19 cellular contexts compared by ENCODE assay signal in genomic region chr4:8160572-8160971, GRCh38. TPM values are rescaled to one million over a fixed set of nuclear protein-coding genes. Genes with fewer than 3 reads are reported as not detected.
DNase-seq lines count a peak whose midpoint lies in the region; ATAC-seq and TF ChIP-seq lines count a peak whose summit lies in the region.
"Had no signal": no experiment of that assay in that cellular context is flagged by ENCODE, and none has a peak within 500 bp of the region (broad histone marks: within the 10 kb centered on the region; RNA-seq: fewer than 3 reads in every experiment).

No MANE protein-coding gene starts in this region.

- H3K9me3 ChIP-seq in right atrium auricular region (no peaks in the 10 kb centered on the region), GM23248 (ENCODE audit: low read depth) (no peaks in the 10 kb centered on the region), mucosa of descending colon (no peaks in the 10 kb centered on the region)
- H3K9me3 ChIP-seq: left ventricle myocardium inferior, MG63 had no signal

- H3K9me3 Mint-ChIP-seq in activated B cell treated with CpG ODN at 0.5 μM for 24 hours, result no peaks in the 10 kb centered on the region
- H3K9me3 Mint-ChIP-seq: activated T-cell treated with anti-CD3 and anti-CD28 coated beads, Interleukin-2, amount 50 U/mL, for 24 hours; HFFc6 had no signal

- no peak for ATAC-seq in left ventricle myocardium superior
- ATAC-seq in activated B cell treated with CpG ODN at 0.5 μM for 24 hours (ENCODE audit: low read depth), result no peak
- ATAC-seq in mucosa of descending colon, result no peak
- ATAC-seq: right cardiac atrium had no signal

- in situ Hi-C loops in GM23248 (cut with MboI), result no loop called here

- POLR2A ChIA-PET in activated B cell treated with CpG ODN at 0.5 μM for 24 hours (lab: Charles Lee), result no interaction called here

- H3K36me3 Mint-ChIP-seq in activated B cell treated with CpG ODN at 0.5 μM for 24 hours (ENCODE audit: low read depth), result peaks cover 3% of the 10 kb centered on the region

- no peaks in the 10 kb centered on the region for H3K79me2 ChIP-seq in GM23248 (ENCODE audit: insufficient read depth)

- H3K4me3 ChIP-seq in right atrium auricular region, result no peak overlapping the region
- no peak overlapping the region for H3K4me3 ChIP-seq in GM23248
- no peak overlapping the region for H3K4me3 ChIP-seq in mucosa of descending colon
- H3K4me3 ChIP-seq: MG63 had no signal

- H3K4me2 ChIP-seq in GM23248 (ENCODE audit: unreplicated experiment), result no peak overlapping the region

- no peaks in the 10 kb centered on the region for H3F3A ChIP-seq in GM23248 (ENCODE audit: insufficient read depth)

- H3K27ac Mint-ChIP-seq in activated B cell treated with CpG ODN at 0.5 μM for 24 hours, result no peak overlapping the region
- H3K27ac Mint-ChIP-seq: activated T-cell treated with anti-CD3 and anti-CD28 coated beads, Interleukin-2, amount 50 U/mL, for 24 hours; HFFc6 had no signal

- intact Hi-C loops in left ventricle myocardium superior (cut with micrococcal nuclease), result no loop called here
- intact Hi-C loops in activated B cell treated with CpG ODN at 0.5 μM for 24 hours (cut with micrococcal nuclease), result no loop called here
- intact Hi-C loops in mucosa of descending colon (cut with DNase I, micrococcal nuclease), result no loop called here

- H4K20me1 ChIP-seq in GM23248 (ENCODE audit: insufficient read depth), result no peaks in the 10 kb centered on the region

- TF ChIP-seq CTCF in right atrium auricular region (IDR thresholded peaks at IDR 0.05) (no peak), activated B cell treated with CpG ODN at 0.5 μM for 24 hours (IDR thresholded peaks at IDR 0.05) (no peak), mucosa of descending colon (IDR thresholded peaks at IDR 0.05) (no peak)

- H3K36me3 ChIP-seq in right atrium auricular region, result no peaks in the 10 kb centered on the region
- no peaks in the 10 kb centered on the region for H3K36me3 ChIP-seq in GM23248 (ENCODE audit: low read depth)
- no peaks in the 10 kb centered on the region for H3K36me3 ChIP-seq in mucosa of descending colon (ENCODE audit: low read depth)
- H3K36me3 ChIP-seq: left ventricle myocardium inferior, MG63 had no signal

- H3K9ac ChIP-seq in GM23248, result no peak overlapping the region

- no peak overlapping the region for H3K27ac ChIP-seq in right atrium auricular region
- H3K27ac ChIP-seq in GM23248, result no peak overlapping the region
- H3K27ac ChIP-seq: left ventricle myocardium inferior had no signal

- CTCF ChIA-PET in activated B cell treated with CpG ODN at 0.5 μM for 24 hours (lab: Charles Lee), result no interaction called here

- 68 to 76% methylated on average over 3 of the region's 3 CpGs for WGBS in GM23248 (ENCODE audit: low coverage in 1 of 2, low lambda C conversion rate in 2 of 2, missing lambda C conversion rate in 2 of 2), 2 experiments

- no peak overlapping the region for H2AFZ ChIP-seq in GM23248

- DNase-seq in left ventricle myocardium superior (peak; percentile 7), right atrium auricular region (ENCODE audit: low spot score) (no peak), activated B cell treated with CpG ODN at 0.5 μM for 24 hours (no peak), mucosa of gallbladder (ENCODE audit: low spot score) (peak; percentile 34), GM23248 (no peak), mucosa of descending colon (no peak), nucleus accumbens (lab: John Stamatoyannopoulos, UW) (no peak)
- DNase-seq in stimulated activated CD8-positive, alpha-beta memory T cell treated with anti-CD3 and anti-CD28 coated beads, Interleukin-4, amount 100 ng/mL, for 48 hours, result no peak
- DNase-seq: activated CD4-positive, alpha-beta T cell treated with anti-CD3 and anti-CD28 coated beads for 48 hours; activated T-cell treated with anti-CD3 and anti-CD28 coated beads, Interleukin-2, amount 50 U/mL, for 24 hours; amygdala; foreskin melanocyte; HFFc6; left ventricle myocardium inferior; MG63; NCI-H187 treated with DMSO at 0.1 percent for 48 hours; NCI-H510A; SHP77 treated with DMSO at 0.1 percent for 48 hours had no signal

- peak overlapping the region; percentile 48 for H3K4me3 Mint-ChIP-seq in activated B cell treated with CpG ODN at 0.5 μM for 24 hours

- peaks cover 68% of the 10 kb centered on the region for H3K4me1 Mint-ChIP-seq in activated B cell treated with CpG ODN at 0.5 μM for 24 hours

- peaks cover 6% of the 10 kb centered on the region for H3K27me3 Mint-ChIP-seq in activated B cell treated with CpG ODN at 0.5 μM for 24 hours

- H3K27me3 ChIP-seq in right atrium auricular region, result no peaks in the 10 kb centered on the region
- peaks cover 19% of the 10 kb centered on the region for H3K27me3 ChIP-seq in GM23248 (replicated peaks; ENCODE audit: insufficient read depth)

- no peaks in the 10 kb centered on the region for H3K9me2 ChIP-seq in GM23248 (ENCODE audit: insufficient read depth)

- H3K4me1 ChIP-seq in right atrium auricular region (peaks cover 0 to 38% of the 10 kb centered on the region in 2 donors), GM23248 (ENCODE audit: insufficient read depth) (no peaks in the 10 kb centered on the region), mucosa of descending colon (ENCODE audit: low read depth) (peaks cover 9% of the 10 kb centered on the region)

RNA-seq across cellular contexts. Expression of gene ABLIM2, which starts 2.0 kb away (rescaled TPM):
- total RNA-seq in left ventricle myocardium superior (28.3 TPM), right atrium auricular region (10 to 100 TPM in 1 of 2 donors, 1 to 10 TPM in 1; 5.7 to 11.2 TPM), activated B cell treated with CpG ODN at 0.5 μM for 24 hours (5.2 and 7.0 TPM in 2 replicates), mucosa of gallbladder (11.3 TPM), mucosa of descending colon (10 to 100 TPM; 15.0 to 15.8 (median 15.5) TPM)
- total RNA-seq in GM23248 (2014; rRNA removed; shearing (Covaris generic)), result not detected in 2 replicates
- polyA plus RNA-seq in GM23248 (2016; fragmentation: Nextera tagmentation; extraction: Ambion mirVana), result not detected in 2 replicates

RNA-seq across cellular contexts. Expression of gene SH3TC1, which starts 38.5 kb away (rescaled TPM):
- total RNA-seq in left ventricle myocardium superior (8.7 TPM), right atrium auricular region (10 to 100 TPM in 1 of 2 donors, 1 to 10 TPM in 1; 8.9 to 13.9 TPM), activated B cell treated with CpG ODN at 0.5 μM for 24 hours (104 and 135 TPM in 2 replicates), mucosa of gallbladder (50.9 TPM), mucosa of descending colon (10 to 100 TPM; 10.3 to 13.6 (median 11.7) TPM)
- total RNA-seq in GM23248 (2014; rRNA removed; shearing (Covaris generic)), result 6.5 and 9.9 TPM in 2 replicates
- polyA plus RNA-seq in GM23248 (2016; fragmentation: Nextera tagmentation; extraction: Ambion mirVana), result 0.57 and 2.3 TPM in 2 replicates

Comparison
In these comparisons a context has a peak if more than half of its experiments do, and no peak if none do; other contexts are left out.
1. DNase-seq: peak in left ventricle myocardium superior (single experiment) and mucosa of gallbladder (single experiment); none in right atrium auricular region (single experiment), activated B cell treated with CpG ODN at 0.5 μM for 24 hours (single experiment), GM23248 (single experiment), stimulated activated CD8-positive, alpha-beta memory T cell treated with anti-CD3 and anti-CD28 coated beads, Interleukin-4, amount 100 ng/mL, for 48 hours (single experiment), mucosa of descending colon (0 of 3) and nucleus accumbens (0 of 56).